In the genomic region with DNA sequence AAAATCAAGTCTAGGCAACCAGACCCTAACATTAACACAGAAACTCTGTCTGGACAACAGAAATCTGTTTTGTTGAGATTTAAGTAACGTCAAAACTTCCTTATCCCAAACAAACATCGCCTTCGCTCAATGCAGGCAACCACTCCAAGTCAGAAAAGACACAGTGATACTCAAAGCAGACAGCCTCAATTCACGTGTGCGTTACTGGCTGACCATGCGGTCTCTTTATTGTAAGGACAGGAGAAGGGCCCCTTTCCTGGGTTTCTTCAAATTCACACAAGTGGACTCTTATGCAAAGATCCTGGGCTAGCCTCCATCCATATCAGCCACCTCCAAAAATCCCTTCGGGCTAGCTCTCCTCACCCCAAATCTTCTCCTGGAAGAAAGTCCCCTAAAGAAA, we compare ENCODE assay signal across 8 cellular contexts.
DNase-seq lines count a peak whose midpoint lies in the region; TF ChIP-seq lines count a peak whose summit lies in the region.
"Had no signal": no experiment of that assay in that cellular context is flagged by ENCODE, and none has a peak within 500 bp of the region (broad histone marks: within the 10 kb centered on the region; RNA-seq: fewer than 3 reads in every experiment).

No MANE protein-coding gene starts in this region.

- no peaks in the 10 kb centered on the region for H3K9me3 Mint-ChIP-seq in chondrocyte (ENCODE audit: low read depth)

- H4K8ac ChIP-seq in neuronal stem cell (ENCODE audit: low read depth, low read length): no peak overlapping the region

- DNase-seq in DMS53 treated with DMSO at 0.1 percent for 48 hours (lab: John Stamatoyannopoulos, UW; ENCODE audit: unreplicated experiment) (peak; percentile 70), NCI-H69 (lab: John Stamatoyannopoulos, UW) (peak; percentile 72), chondrocyte (ENCODE audit: low spot score) (no peak), neuronal stem cell (ENCODE audit: low spot score) (no peak), H7 (no peak), iPS-NIHi7 (ENCODE audit: extremely low spot score) (no peak)
- no peak for DNase-seq in activated CD4-positive, CD25-positive, alpha-beta regulatory T cell (lab: John Stamatoyannopoulos, UW)

- H3K36me3 ChIP-seq in neuronal stem cell (replicated peaks in 1 of 2; ENCODE audit: control insufficient read depth in 2 of 2, insufficient read depth in 2 of 2, low read length in 2 of 2) (no peaks in the 10 kb centered on the region), H7 (replicated peaks; ENCODE audit: control insufficient read depth, insufficient read depth, low read length) (no peaks in the 10 kb centered on the region)
- H3K36me3 ChIP-seq: neutrophil had no signal

- no peak overlapping the region for H2AK5ac ChIP-seq in neuronal stem cell (ENCODE audit: low read depth, low read length)

- H3K4me2 ChIP-seq in neuronal stem cell (ENCODE audit: insufficient read depth, low read length, poor library complexity, severe bottlenecking): no peak overlapping the region

- H3K4me1 ChIP-seq in neuronal stem cell (ENCODE audit: control insufficient read depth in 2 of 2, insufficient read depth in 1 of 2, low read depth in 1 of 2, low read length in 2 of 2): peaks cover 7% of the 10 kb centered on the region in 2 donors

- no peak for TF ChIP-seq CTCF in chondrocyte (IDR thresholded peaks at IDR 0.05)

- no peak overlapping the region for H3K14ac ChIP-seq in neuronal stem cell (ENCODE audit: low read length)

- no CpG with 5 or more reads among the region's 7 CpGs for WGBS in neuronal stem cell (ENCODE audit: extremely low coverage in 2 of 2, insufficient read length in 2 of 2, insufficient replicate concordance in 1 of 2), 2 donors

- H3K27ac Mint-ChIP-seq in chondrocyte (ENCODE audit: unreplicated experiment): peak overlapping the region; percentile 89

- no peaks in the 10 kb centered on the region for H3K36me3 Mint-ChIP-seq in chondrocyte (ENCODE audit: low read depth)

- H2BK15ac ChIP-seq in neuronal stem cell (ENCODE audit: low read length): no peak overlapping the region

- H3K4ac ChIP-seq in neuronal stem cell (ENCODE audit: low read length): no peak overlapping the region

- H3K9ac ChIP-seq in neuronal stem cell (ENCODE audit: low read depth, low read length, poor library complexity): no peak overlapping the region

- no peak overlapping the region for H3K18ac ChIP-seq in neuronal stem cell (ENCODE audit: low read length)

- H2BK120ac ChIP-seq in neuronal stem cell (ENCODE audit: low read depth, low read length): no peak overlapping the region

- peaks cover 49% of the 10 kb centered on the region for H3K4me1 Mint-ChIP-seq in chondrocyte (ENCODE audit: low read depth)

- H3K4me3 ChIP-seq in neuronal stem cell (ENCODE audit: low read length in 2 of 2): no peak overlapping the region
- H3K4me3 ChIP-seq in H7 (ENCODE audit: insufficient read depth, low read depth, low read length): no peak overlapping the region

- peak overlapping the region; percentile 1 for H2AFZ ChIP-seq in neuronal stem cell (ENCODE audit: low read length)

- H3K27me3 Mint-ChIP-seq in chondrocyte (ENCODE audit: low read depth): no peaks in the 10 kb centered on the region

- no peaks in the 10 kb centered on the region for H3K79me1 ChIP-seq in neuronal stem cell (ENCODE audit: low read depth, low read length)

- peak overlapping the region; percentile 92 for H3K4me3 Mint-ChIP-seq in chondrocyte (ENCODE audit: unreplicated experiment)

- H2BK5ac ChIP-seq in neuronal stem cell (ENCODE audit: low read length): no peak overlapping the region

- H3K23ac ChIP-seq in neuronal stem cell (ENCODE audit: low read depth, low read length, poor library complexity): no peak overlapping the region

- no peaks in the 10 kb centered on the region for H3K9me3 ChIP-seq in neuronal stem cell (replicated peaks in 1 of 2; ENCODE audit: control insufficient read depth in 2 of 2, insufficient read depth in 1 of 2, low read depth in 1 of 2, low read length in 2 of 2)
- H3K9me3 ChIP-seq: neutrophil had no signal

- peaks cover 0 to 25% (median 6%) of the 10 kb centered on the region in 3 experiments for H3K27me3 ChIP-seq in neuronal stem cell (ENCODE audit: control insufficient read depth in 3 of 3, insufficient read depth in 3 of 3, low read depth in 1 of 3, low read length in 3 of 3)
- peaks cover 28% of the 10 kb centered on the region for H3K27me3 ChIP-seq in H7 (ENCODE audit: control insufficient read depth, insufficient read depth, low read length)

- H3K27ac ChIP-seq in neuronal stem cell (replicated peaks; ENCODE audit: low read length): no peak overlapping the region
- H3K27ac ChIP-seq: neutrophil had no signal

- H2BK12ac ChIP-seq in neuronal stem cell (ENCODE audit: low read length): no peak overlapping the region

- no peak overlapping the region for H4K91ac ChIP-seq in neuronal stem cell (ENCODE audit: low read depth, low read length, poor library complexity)

Comparison
In these comparisons a context has a peak if more than half of its experiments do, and no peak if none do; other contexts are left out.
1. DNase-seq: peak in DMS53 treated with DMSO at 0.1 percent for 48 hours (single experiment) and NCI-H69 (single experiment); none in chondrocyte (single experiment), neuronal stem cell (single experiment), H7 (single experiment), activated CD4-positive, CD25-positive, alpha-beta regulatory T cell (0 of 4) and iPS-NIHi7 (single experiment).